ENCODE assay signal across 8 cellular contexts in the genomic region with DNA sequence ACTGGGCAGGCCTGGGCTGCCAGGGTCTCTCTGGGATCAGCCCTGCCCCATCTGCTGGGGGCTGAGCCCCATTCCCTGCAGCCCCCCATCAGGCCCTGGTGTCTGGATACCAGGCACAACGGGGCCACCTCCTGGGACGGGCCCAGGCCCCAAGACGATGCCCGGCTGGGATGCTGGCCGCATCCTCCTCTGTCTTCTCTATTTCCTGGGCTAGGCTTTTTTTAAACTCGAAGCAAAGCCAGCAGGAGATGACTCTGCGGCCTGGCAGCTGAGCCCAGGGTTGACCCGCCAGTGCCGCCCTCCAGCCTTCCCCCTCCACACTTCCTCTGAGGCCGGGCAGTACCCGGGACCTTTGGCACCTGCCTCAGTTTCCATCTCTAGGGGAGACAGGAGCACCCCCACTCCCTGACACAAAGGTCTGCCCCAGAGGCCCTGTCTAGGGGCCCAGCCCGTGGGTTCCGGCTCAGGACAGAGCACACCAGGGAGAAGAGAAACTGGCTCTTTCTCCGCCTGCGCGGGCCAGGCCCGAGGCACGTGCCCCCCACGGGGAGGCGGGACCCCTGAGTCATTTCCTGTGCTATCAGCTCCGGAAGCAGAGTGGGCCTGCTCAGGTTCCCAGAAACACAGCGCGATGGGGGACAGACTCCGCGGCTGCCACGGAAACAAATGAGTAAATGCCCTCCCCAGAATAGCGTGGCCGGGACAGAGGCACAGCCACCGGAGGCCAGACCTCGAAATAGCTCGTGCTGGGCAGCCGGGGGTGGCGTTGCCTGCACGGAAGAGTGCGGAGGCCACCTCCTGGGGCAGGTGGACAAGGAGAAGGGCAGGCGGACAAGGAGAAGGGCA.
DNase-seq lines count a peak whose midpoint lies in the region; ATAC-seq and TF ChIP-seq lines count a peak whose summit lies in the region.

No MANE protein-coding gene starts in this region.

- peaks cover 46% of the 10 kb centered on the region for H3K4me1 Mint-ChIP-seq in activated T-helper 1 cell treated with anti-CD3 and anti-CD28 coated beads, Interleukin-12 subunit alpha, Interleukin-12 subunit beta, Interleukin-2, Interleukin-4 antibody, amounts not matched to agents 30 ng/mL and 10 ng/mL and 1 ng/mL, durations not matched to agents 14 hours and 24 hours and 36 hours (ENCODE audit: low read depth)

- no peak overlapping the region for H3K4me3 ChIP-seq in skeletal muscle satellite cell (ENCODE audit: low read length)

- no peaks in the 10 kb centered on the region for H3K27me3 Mint-ChIP-seq in activated T-helper 1 cell treated with anti-CD3 and anti-CD28 coated beads, Interleukin-12 subunit alpha, Interleukin-12 subunit beta, Interleukin-2, Interleukin-4 antibody, amounts not matched to agents 30 ng/mL and 10 ng/mL and 1 ng/mL, durations not matched to agents 14 hours and 24 hours and 36 hours (ENCODE audit: insufficient read depth)

- no peaks in the 10 kb centered on the region for H3K27me3 ChIP-seq in skeletal muscle satellite cell (ENCODE audit: control insufficient read depth, insufficient read depth, low read length)

- H3K36me3 ChIP-seq in skeletal muscle satellite cell (ENCODE audit: insufficient read depth, low read length) = peaks cover 6% of the 10 kb centered on the region

- DNase-seq in NOMO-1 treated with dmso at 0.1 percent for 144 hours (lab: John Stamatoyannopoulos, UW; ENCODE audit: unreplicated experiment) = peak; percentile 87
- DNase-seq in activated T-helper 1 cell treated with anti-CD3 and anti-CD28 coated beads, Interleukin-12 subunit alpha, Interleukin-12 subunit beta, Interleukin-2, Interleukin-4 antibody, amounts not matched to agents 30 ng/mL and 10 ng/mL and 1 ng/mL, durations not matched to agents 14 hours and 24 hours and 36 hours (ENCODE audit: low spot score) = peak; percentile 89
- DNase-seq in Right ventricle myocardium inferior (ENCODE audit: missing footprints) = peak; percentile 89
- DNase-seq in SHP77 (lab: John Stamatoyannopoulos, UW) = no peak
- DNase-seq in NCI-H1436 treated with DMSO at 0.1 percent for 48 hours (lab: John Stamatoyannopoulos, UW) = no peak

- ATAC-seq in HG02610 (IDR thresholded peaks at IDR 0.05; ENCODE audit: unreplicated experiment) (peak; percentile 61), Right ventricle myocardium inferior (peak; percentile 82)

- H3K4me3 Mint-ChIP-seq in activated T-helper 1 cell treated with anti-CD3 and anti-CD28 coated beads, Interleukin-12 subunit alpha, Interleukin-12 subunit beta, Interleukin-2, Interleukin-4 antibody, amounts not matched to agents 30 ng/mL and 10 ng/mL and 1 ng/mL, durations not matched to agents 14 hours and 24 hours and 36 hours = peak overlapping the region; percentile 83

- peak overlapping the region; percentile 27 for H3K4me2 ChIP-seq in skeletal muscle satellite cell (ENCODE audit: low read length)

- peaks cover 12% of the 10 kb centered on the region for H3K36me3 Mint-ChIP-seq in activated T-helper 1 cell treated with anti-CD3 and anti-CD28 coated beads, Interleukin-12 subunit alpha, Interleukin-12 subunit beta, Interleukin-2, Interleukin-4 antibody, amounts not matched to agents 30 ng/mL and 10 ng/mL and 1 ng/mL, durations not matched to agents 14 hours and 24 hours and 36 hours (ENCODE audit: low read depth)

- intact Hi-C loops in activated T-helper 1 cell treated with anti-CD3 and anti-CD28 coated beads, Interleukin-12 subunit alpha, Interleukin-12 subunit beta, Interleukin-2, Interleukin-4 antibody, amounts not matched to agents 30 ng/mL and 10 ng/mL and 1 ng/mL, durations not matched to agents 14 hours and 24 hours and 36 hours (cut with micrococcal nuclease) = loop anchor here (1.0 to 10.0 kb wide), 6 partner anchors 14 to 239 kb away; a partner anchor contains a TSS
- intact Hi-C loops in Right ventricle myocardium inferior (cut with DNase I) = no loop called here

- no peaks in the 10 kb centered on the region for H3K9me3 ChIP-seq in skeletal muscle satellite cell (replicated peaks; ENCODE audit: low read length)

- peak overlapping the region; percentile 75 for H3K9ac ChIP-seq in skeletal muscle satellite cell (ENCODE audit: low read depth, low read length)

- H3K27ac Mint-ChIP-seq in activated T-helper 1 cell treated with anti-CD3 and anti-CD28 coated beads, Interleukin-12 subunit alpha, Interleukin-12 subunit beta, Interleukin-2, Interleukin-4 antibody, amounts not matched to agents 30 ng/mL and 10 ng/mL and 1 ng/mL, durations not matched to agents 14 hours and 24 hours and 36 hours = peak overlapping the region; percentile 99

- H3K9me3 Mint-ChIP-seq in activated T-helper 1 cell treated with anti-CD3 and anti-CD28 coated beads, Interleukin-12 subunit alpha, Interleukin-12 subunit beta, Interleukin-2, Interleukin-4 antibody, amounts not matched to agents 30 ng/mL and 10 ng/mL and 1 ng/mL, durations not matched to agents 14 hours and 24 hours and 36 hours = no peaks in the 10 kb centered on the region

- TF ChIP-seq POLR2A in GM10847 (IDR thresholded peaks at IDR 0.05; ENCODE audit: extremely low read depth, insufficient read length) = peak; percentile 79

- H3K4me1 ChIP-seq in skeletal muscle satellite cell (ENCODE audit: control insufficient read depth, insufficient read depth, low read length) = peaks cover 19% of the 10 kb centered on the region

Comparison
In these comparisons a context has a peak if more than half of its experiments do, and no peak if none do; other contexts are left out.
1. DNase-seq: peak in NOMO-1 treated with dmso at 0.1 percent for 144 hours (single experiment), activated T-helper 1 cell treated with anti-CD3 and anti-CD28 coated beads, Interleukin-12 subunit alpha, Interleukin-12 subunit beta, Interleukin-2, Interleukin-4 antibody, amounts not matched to agents 30 ng/mL and 10 ng/mL and 1 ng/mL, durations not matched to agents 14 hours and 24 hours and 36 hours (single experiment) and Right ventricle myocardium inferior (single experiment); none in SHP77 (0 of 2) and NCI-H1436 treated with DMSO at 0.1 percent for 48 hours (single experiment).